Comparison of ENCODE assay signal across 21 cellular contexts in genomic region chr7:149801002-149801566, GRCh38. TPM values are rescaled to one million over a fixed set of nuclear protein-coding genes. Genes with fewer than 3 reads are reported as not detected.
DNase-seq lines count a peak whose midpoint lies in the region; ATAC-seq, FAIRE-seq and TF ChIP-seq lines count a peak whose summit lies in the region.
"Had no signal": no experiment of that assay in that cellular context is flagged by ENCODE, and none has a peak within 500 bp of the region (broad histone marks: within the 10 kb centered on the region; RNA-seq: fewer than 3 reads in every experiment).

No MANE protein-coding gene starts in this region.

- H3K14ac ChIP-seq in H1 (ENCODE audit: insufficient read length): no peak overlapping the region

- H3K4me1 ChIP-seq in HEK293 (ENCODE audit: control insufficient read depth, insufficient read depth, low read length): no peaks in the 10 kb centered on the region
- peaks cover 0 to 43% of the 10 kb centered on the region in 2 experiments; a peak in 2 of 5 replicates for H3K4me1 ChIP-seq in K562 (replicated peaks in 1 of 2; ENCODE audit: control insufficient read depth in 2 of 2, insufficient read depth in 2 of 2, low read length in 2 of 2)
- H3K4me1 ChIP-seq in H1 (replicated peaks in 1 of 4; ENCODE audit: control insufficient read depth in 3 of 4, insufficient read depth in 4 of 4, low read length in 3 of 4): peaks cover 0 to 7% (median 5%) of the 10 kb centered on the region in 4 experiments; a peak in 6 of 7 replicates
- H3K4me1 ChIP-seq: A549, Caco-2 had no signal

- H3K79me2 ChIP-seq in K562 (ENCODE audit: control insufficient read depth, insufficient read depth, low read length) (no peaks in the 10 kb centered on the region), H1 (ENCODE audit: control insufficient read depth in 1 of 2, insufficient read depth in 2 of 2, low read length in 2 of 2) (no peaks in the 10 kb centered on the region)

- no peak overlapping the region for H3K18ac ChIP-seq in H1 (ENCODE audit: extremely low read depth, low read length)

- no peak overlapping the region for H2BK20ac ChIP-seq in H1 (ENCODE audit: low read length)

- H3K4ac ChIP-seq in H1 (replicated peaks; ENCODE audit: insufficient read length, low read depth, low read length): no peak overlapping the region

- POLR2A ChIA-PET in HEK293 (lab: Yijun Ruan, JAX) (no interaction called here), K562 (lab: Yijun Ruan, JAX) (interaction anchor here (0.6 to 1.1 kb wide), 2 partner anchors 12 to 239 kb away, joined by 4 to 5 read pairs; no protein-coding TSS in a partner anchor), H1 (lab: Charles Lee; ENCODE audit: partially characterized antibody) (interaction anchor here (0.9 kb wide), 1 partner anchor 115 kb away, joined by 3 read pairs; no protein-coding TSS in a partner anchor)

- peaks cover 2 to 44% of the 10 kb centered on the region in 2 experiments; a peak in 3 of 5 replicates for H3K27me3 ChIP-seq in K562 (ENCODE audit: control insufficient read depth in 2 of 2, insufficient read depth in 2 of 2, low read length in 2 of 2)
- no peaks in the 10 kb centered on the region for H3K27me3 ChIP-seq in H1 (replicated peaks in 1 of 4; ENCODE audit: control insufficient read depth in 3 of 4, extremely low read depth in 1 of 4, insufficient read depth in 3 of 4, low read length in 3 of 4)
- H3K27me3 ChIP-seq: BLaER1 treated with 17β-estradiol and CSF1 and Interleukin-3, amounts not matched to agents 10 nM and 100 nM had no signal

- no peak for DNase-seq in K562 (ENCODE audit: extremely low read depth in 1 of 4, low spot score in 3 of 4)
- DNase-seq in H1 (ENCODE audit: low read depth in 1 of 2, low spot score in 2 of 2): no peak
- DNase-seq in UCSD-AML1 (lab: John Stamatoyannopoulos, UW; ENCODE audit: unreplicated experiment): no peak
- DNase-seq in effector CD8-positive, alpha-beta T cell (lab: John Stamatoyannopoulos, UW): no peak
- DNase-seq: AML-193; Caco-2; Calu3; CD4-positive, alpha-beta T cell; CD8-positive, alpha-beta T cell; DMS79 treated with DMSO at 0.1 percent for 48 hours; GF-D8 had no signal

- TF ChIP-seq CTCF in HEK293 (tag by site-specific recombination; IDR thresholded peaks at IDR 0.05) (no peak), K562 (IDR thresholded peaks at IDR 0.05 in 2 of 3, conservative IDR thresholded peaks at IDR 0.05 in 1 of 3; ENCODE audit: insufficient read depth in 2 of 3, low read depth in 1 of 3, low read length in 3 of 3) (no peak), H1 (IDR thresholded peaks at IDR 0.05; ENCODE audit: control extremely low read depth in 1 of 3, insufficient read depth in 1 of 3, low read depth in 1 of 3, low read length in 3 of 3) (no peak)

- no peak for TF ChIP-seq RAD21 in K562 (CRISPR knock-in tag; conservative IDR thresholded peaks at IDR 0.05 in 1 of 2, IDR thresholded peaks at IDR 0.05 in 1 of 2)
- no peak for TF ChIP-seq RAD21 in H1 (IDR thresholded peaks at IDR 0.05 in 1 of 2, conservative IDR thresholded peaks at IDR 0.05 in 1 of 2; ENCODE audit: low read depth in 2 of 2, low read length in 2 of 2)

- H3K9me3 ChIP-seq in HEK293 (ENCODE audit: control insufficient read depth, insufficient read depth, low read depth, low read length) (no peaks in the 10 kb centered on the region), K562 (replicated peaks; ENCODE audit: control insufficient read depth, insufficient read depth, low read depth, low read length) (no peaks in the 10 kb centered on the region), H1 (ENCODE audit: insufficient read depth in 2 of 2, low read depth in 1 of 2, low read length in 1 of 2) (no peaks in the 10 kb centered on the region)
- H3K9me3 ChIP-seq: A549; BLaER1 treated with 17β-estradiol and CSF1 and Interleukin-3, amounts not matched to agents 10 nM and 100 nM; Caco-2 had no signal

- 4% methylated on average over 2 of the region's 2 CpGs for WGBS in K562 (ENCODE audit: insufficient coverage, low coverage, missing lambda C conversion rate)
- WGBS in H1 (ENCODE audit: extremely low coverage in 1 of 2, insufficient coverage in 1 of 2, insufficient read length in 1 of 2, insufficient replicate concordance in 2 of 2, low coverage in 1 of 2, low lambda C conversion rate in 2 of 2, missing lambda C conversion rate in 1 of 2), 2 experiments: 77% methylated on average over 2 of the region's 2 CpGs; no CpG with 5 or more reads in 1 of the 2 experiments

- H2BK120ac ChIP-seq in H1 (replicated peaks; ENCODE audit: low read depth, low read length): no peak overlapping the region

- H3K9ac ChIP-seq in K562 (ENCODE audit: insufficient read depth in 1 of 2, low read depth in 2 of 2, low read length in 2 of 2) (no peak overlapping the region), H1 (replicated peaks in 1 of 4; ENCODE audit: extremely low read depth in 1 of 4, low read depth in 3 of 4, low read length in 3 of 4) (no peak overlapping the region)
- H3K9ac ChIP-seq: BLaER1 treated with 17β-estradiol and CSF1 and Interleukin-3, amounts not matched to agents 10 nM and 100 nM had no signal

- no peak overlapping the region for H4K91ac ChIP-seq in H1 (replicated peaks; ENCODE audit: insufficient read length, low read length)

- H4K20me1 ChIP-seq in K562 (replicated peaks; ENCODE audit: control insufficient read depth, insufficient read depth, low read length) (no peaks in the 10 kb centered on the region), H1 (replicated peaks in 1 of 2; ENCODE audit: control insufficient read depth in 1 of 2, insufficient read depth in 2 of 2, low read length in 2 of 2) (peaks cover 0 to 2% of the 10 kb centered on the region in 2 experiments)

- no peaks in the 10 kb centered on the region for H3K36me3 ChIP-seq in HEK293 (ENCODE audit: control insufficient read depth in 2 of 2, insufficient read depth in 1 of 2, low read length in 2 of 2)
- no peaks in the 10 kb centered on the region for H3K36me3 ChIP-seq in K562 (ENCODE audit: control insufficient read depth, insufficient read depth, low read length)
- no peaks in the 10 kb centered on the region for H3K36me3 ChIP-seq in H1 (ENCODE audit: control insufficient read depth in 2 of 4, insufficient read depth in 4 of 4, low read length in 3 of 4)
- H3K36me3 ChIP-seq: BLaER1 treated with 17β-estradiol and CSF1 and Interleukin-3, amounts not matched to agents 10 nM and 100 nM had no signal

- in situ Hi-C loops in K562 (cut with MboI): no loop called here

- BruUV-seq in K562 (replicated peaks; lab: Mats Ljungman, UMichigan): no TSS peak

- no peaks in the 10 kb centered on the region for H3K79me1 ChIP-seq in H1 (ENCODE audit: low read depth, low read length)

- peak overlapping the region; percentile 90 for H3K56ac ChIP-seq in H1 (replicated peaks; ENCODE audit: insufficient read length, low read depth, low read length)

- H2BK15ac ChIP-seq in H1 (ENCODE audit: low read length): no peak overlapping the region

- no peak overlapping the region for H3K23ac ChIP-seq in H1 (ENCODE audit: insufficient read length)

- H3K4me3 ChIP-seq in HEK293 (ENCODE audit: low read depth, low read length) (no peak overlapping the region), K562 (no peak overlapping the region), H1 (ENCODE audit: extremely low read depth in 1 of 4, insufficient read depth in 2 of 4, low read depth in 3 of 4, low read length in 4 of 4) (no peak overlapping the region)
- H3K4me3 ChIP-seq: A549; BLaER1 treated with 17β-estradiol and CSF1 and Interleukin-3, amounts not matched to agents 10 nM and 100 nM had no signal

- H2AK5ac ChIP-seq in H1 (ENCODE audit: low read depth, low read length): no peak overlapping the region

- no peak overlapping the region for H2BK5ac ChIP-seq in H1 (ENCODE audit: low read depth, low read length)

- no peak overlapping the region for H2BK12ac ChIP-seq in H1 (ENCODE audit: low read depth, low read length)

- H2AFZ ChIP-seq in K562 (ENCODE audit: low read depth, low read length): no peak overlapping the region
- no peak overlapping the region for H2AFZ ChIP-seq in H1 (ENCODE audit: low read length)

- H4K8ac ChIP-seq in H1 (ENCODE audit: extremely low read depth, insufficient read depth, low read length): no peak overlapping the region

- TF ChIP-seq POLR2A in K562 (conservative IDR thresholded peaks at IDR 0.05) (no peak), H1 (IDR thresholded peaks at IDR 0.05; ENCODE audit: control extremely low read depth in 1 of 2, low read depth in 2 of 2, low read length in 2 of 2) (no peak)

- H3K27ac ChIP-seq in HEK293 (ENCODE audit: extremely low read depth, low read depth, low read length) (no peak overlapping the region), K562 (ENCODE audit: extremely low read depth, low read depth, low read length) (no peak overlapping the region), H1 (ENCODE audit: low read depth, low read length) (no peak overlapping the region)
- H3K27ac ChIP-seq: 22Rv1; A549; BLaER1 treated with 17β-estradiol and CSF1 and Interleukin-3, amounts not matched to agents 10 nM and 100 nM; C4-2B had no signal

- no peak overlapping the region for H4K5ac ChIP-seq in H1 (ENCODE audit: insufficient read length, low read depth, low read length)

- no peak for ATAC-seq in K562
- ATAC-seq: A549; CD8-positive, alpha-beta T cell had no signal

- no peaks in the 10 kb centered on the region for H3K9me1 ChIP-seq in K562 (ENCODE audit: control insufficient read depth, insufficient read depth, low read length)

- no peak for TF ChIP-seq EP300 in K562 (IDR thresholded peaks at IDR 0.05; ENCODE audit: low read length)
- TF ChIP-seq EP300 in H1 (IDR thresholded peaks at IDR 0.05; ENCODE audit: borderline replicate concordance in 1 of 2, low read depth in 2 of 2, low read length in 2 of 2): no peak

- intact Hi-C loops in K562 (cut with micrococcal nuclease): no loop called here

- H3K4me2 ChIP-seq in K562 (ENCODE audit: insufficient read depth, low read length) (no peak overlapping the region), H1 (ENCODE audit: insufficient read depth in 1 of 2, low read depth in 2 of 2, low read length in 2 of 2) (no peak overlapping the region)
- H3K4me2 ChIP-seq: A549; BLaER1 treated with 17β-estradiol and CSF1 and Interleukin-3, amounts not matched to agents 10 nM and 100 nM had no signal

- H3K23me2 ChIP-seq in H1 (ENCODE audit: low read depth, low read length): peaks cover 9% of the 10 kb centered on the region; the same call in 1 of the 2 replicates

- FAIRE-seq in K562 (lab: Jason Lieb, UNC) (peak; percentile 59), H1 (lab: Jason Lieb, UNC) (no peak)
- FAIRE-seq: A549, D721Med, G401.6, GM12891, GM19239 had no signal

- CTCF ChIA-PET in HEK293 (lab: Yijun Ruan, JAX): interaction anchor here (0.6 to 1.1 kb wide), 4 partner anchors 133 to 1195 kb away, joined by 3 to 8 read pairs (median 4); no protein-coding TSS in a partner anchor
- CTCF ChIA-PET in K562 (lab: Yijun Ruan, JAX; ENCODE audit: low intra/inter-chr PET ratio): no interaction called here
- CTCF ChIA-PET in H1 (lab: Charles Lee; ENCODE audit: partially characterized antibody): interaction anchor here (0.6 to 10.3 kb wide), 18 partner anchors 11 to 613 kb away, joined by 3 to 107 read pairs (median 6); no protein-coding TSS in a partner anchor

RNA-seq across cellular contexts. Expression of gene ZNF467, which starts 27.7 kb away (rescaled TPM):
- 3.6 and 10.3 TPM in 2 replicates for total RNA-seq in K562 (2011; cell fraction: chromatin; rRNA removed; ENCODE audit: low replicate concordance)
- total RNA-seq in K562 (2011; cell fraction: nucleolus; rRNA removed): 7.6 and 11.7 TPM in 2 replicates
- 5.1 and 5.6 TPM in 2 replicates for total RNA-seq in K562 (2011; cell fraction: nucleoplasm; rRNA removed)
- 2.8 and 4.6 TPM in 2 replicates for total RNA-seq in K562 (2014; rRNA removed)
- total RNA-seq in K562 (2014; rRNA removed; fragmentation: Illumina TruSeq; extraction: Trizol): 0.80 and 1.3 TPM in 2 replicates
- 1.6 and 2.0 TPM in 2 replicates for total RNA-seq in K562 (2015; rRNA removed; fragmentation: Illumina TruSeq; extraction: Trizol)
- 14.2 and 16.2 TPM in 2 replicates for total RNA-seq in K562 (2021)
- 2.4 and 3.9 TPM in 2 replicates for polyA plus RNA-seq in K562 (2011; rRNA removed)
- 3.2 and 8.5 TPM in 2 replicates for polyA plus RNA-seq in K562 (2011; cell fraction: cytosol; rRNA removed)
- 17.0 and 31.8 TPM in 2 replicates for polyA plus RNA-seq in K562 (2011; cell fraction: nucleus; rRNA removed)
- 15.3 and 17.0 TPM in 2 replicates for polyA plus RNA-seq in K562 (2012)
- 1.7 and 3.2 TPM in 2 replicates for polyA plus RNA-seq in K562 (2014; fragmentation: Illumina TruSeq; extraction: Trizol)
- under 1 TPM; 0.32 to 0.42 TPM for polyA plus RNA-seq in K562 (2014; fragmentation: Nextera tagmentation; extraction: Ambion mirVana)
- polyA plus RNA-seq in K562 (2014; rRNA removed): 6.6 and 8.3 TPM in 2 replicates
- 0.60 and 1.1 TPM in 2 replicates for polyA minus RNA-seq in K562 (2011; rRNA and poly(A)+ RNA removed)
- 7.6 and 15.2 TPM in 2 replicates for polyA minus RNA-seq in K562 (2011; cell fraction: cytosol; rRNA and poly(A)+ RNA removed)
- polyA minus RNA-seq in K562 (2011; cell fraction: nucleus; rRNA and poly(A)+ RNA removed): 3.4 and 4.0 TPM in 2 replicates
- 0.40 and 0.50 TPM in 2 replicates for total RNA-seq in H1 (2021; fragmentation: NEBNext Ultra II Directional; extraction: Animal tissue kit (Norgen Biotek cat#: 25700))
- polyA plus RNA-seq in H1 (2011; rRNA removed): 0.51 and 0.89 TPM in 2 replicates
- 0.44 TPM for polyA plus RNA-seq in H1 (2011; cell fraction: cytosol; rRNA removed)
- 1.7 TPM for polyA plus RNA-seq in H1 (2011; cell fraction: nucleus; rRNA removed)
- polyA plus RNA-seq in H1 (2012, experiment 1 of 2): 0.36 to 0.89 TPM (median 0.75 TPM) in 4 replicates
- 0.35 TPM for polyA plus RNA-seq in H1 (2012, experiment 2 of 2)
- polyA plus RNA-seq in H1 (2013, experiment 1 of 2): 0.20 TPM
- polyA plus RNA-seq in H1 (2013, experiment 2 of 2): 0.13 TPM
- polyA minus RNA-seq in H1 (2011; rRNA and poly(A)+ RNA removed): 0.05 and 0.13 TPM in 2 replicates
- not detected for polyA minus RNA-seq in H1 (2011; cell fraction: cytosol; rRNA and poly(A)+ RNA removed)
- 0.70 TPM for polyA minus RNA-seq in H1 (2011; cell fraction: nucleus; rRNA and poly(A)+ RNA removed)
- total RNA-seq: A172 had no signal

RNA-seq across cellular contexts. Expression of gene ZNF862, which starts 37.1 kb away (rescaled TPM):
- 9.2 and 11.5 TPM in 2 replicates for total RNA-seq in K562 (2011; cell fraction: chromatin; rRNA removed; ENCODE audit: low replicate concordance)
- total RNA-seq in K562 (2011; cell fraction: nucleolus; rRNA removed): 5.3 and 7.7 TPM in 2 replicates
- 6.3 and 11.7 TPM in 2 replicates for total RNA-seq in K562 (2011; cell fraction: nucleoplasm; rRNA removed)
- 1.8 and 3.1 TPM in 2 replicates for total RNA-seq in K562 (2014; rRNA removed)
- total RNA-seq in K562 (2014; rRNA removed; fragmentation: Illumina TruSeq; extraction: Trizol): 2.2 and 2.5 TPM in 2 replicates
- total RNA-seq in K562 (2015; rRNA removed; fragmentation: Illumina TruSeq; extraction: Trizol): 3.4 and 3.9 TPM in 2 replicates
- 1.8 and 3.2 TPM in 2 replicates for total RNA-seq in K562 (2021)
- polyA plus RNA-seq in K562 (2011; rRNA removed): 3.6 and 9.5 TPM in 2 replicates
- polyA plus RNA-seq in K562 (2011; cell fraction: cytosol; rRNA removed): 1.7 and 5.3 TPM in 2 replicates
- polyA plus RNA-seq in K562 (2011; cell fraction: nucleus; rRNA removed): 21.4 and 31.5 TPM in 2 replicates
- polyA plus RNA-seq in K562 (2012): 1.7 and 8.3 TPM in 2 replicates
- polyA plus RNA-seq in K562 (2014; fragmentation: Illumina TruSeq; extraction: Trizol): 1.8 TPM in 2 replicates
- polyA plus RNA-seq in K562 (2014; fragmentation: Nextera tagmentation; extraction: Ambion mirVana): 1 to 10 TPM; 1.1 to 1.5 TPM
- 2.4 and 2.6 TPM in 2 replicates for polyA plus RNA-seq in K562 (2014; rRNA removed)
- 1.8 and 7.0 TPM in 2 replicates for polyA minus RNA-seq in K562 (2011; rRNA and poly(A)+ RNA removed)
- 2.5 and 2.8 TPM in 2 replicates for polyA minus RNA-seq in K562 (2011; cell fraction: cytosol; rRNA and poly(A)+ RNA removed)
- polyA minus RNA-seq in K562 (2011; cell fraction: nucleus; rRNA and poly(A)+ RNA removed): 8.2 and 30.1 TPM in 2 replicates
- 2.5 and 3.9 TPM in 2 replicates for total RNA-seq in H1 (2021; fragmentation: NEBNext Ultra II Directional; extraction: Animal tissue kit (Norgen Biotek cat#: 25700))
- polyA plus RNA-seq in H1 (2011; rRNA removed): 1.8 and 2.8 TPM in 2 replicates
- 2.4 TPM for polyA plus RNA-seq in H1 (2011; cell fraction: cytosol; rRNA removed)
- polyA plus RNA-seq in H1 (2011; cell fraction: nucleus; rRNA removed): 9.0 TPM
- polyA plus RNA-seq in H1 (2012, experiment 1 of 2): 1.8 to 3.1 TPM (median 2.4 TPM) in 4 replicates
- polyA plus RNA-seq in H1 (2012, experiment 2 of 2): 0.62 TPM
- 1.1 TPM for polyA plus RNA-seq in H1 (2013, experiment 1 of 2)
- 1.2 TPM for polyA plus RNA-seq in H1 (2013, experiment 2 of 2)
- 4.0 and 5.4 TPM in 2 replicates for polyA minus RNA-seq in H1 (2011; rRNA and poly(A)+ RNA removed)
- polyA minus RNA-seq in H1 (2011; cell fraction: cytosol; rRNA and poly(A)+ RNA removed): 1.5 TPM
- 8.9 TPM for polyA minus RNA-seq in H1 (2011; cell fraction: nucleus; rRNA and poly(A)+ RNA removed)

Comparison
In these comparisons a context has a peak if more than half of its experiments do, and no peak if none do; other contexts are left out.
1. Of the 44 proteins assayed by ChIP-seq in both K562 and HEK293: peak only in K562: none; only in HEK293: ZBTB17; in both: none; in neither: 43.